Comparison of ENCODE assay signal across 25 cellular contexts in the genomic region with DNA sequence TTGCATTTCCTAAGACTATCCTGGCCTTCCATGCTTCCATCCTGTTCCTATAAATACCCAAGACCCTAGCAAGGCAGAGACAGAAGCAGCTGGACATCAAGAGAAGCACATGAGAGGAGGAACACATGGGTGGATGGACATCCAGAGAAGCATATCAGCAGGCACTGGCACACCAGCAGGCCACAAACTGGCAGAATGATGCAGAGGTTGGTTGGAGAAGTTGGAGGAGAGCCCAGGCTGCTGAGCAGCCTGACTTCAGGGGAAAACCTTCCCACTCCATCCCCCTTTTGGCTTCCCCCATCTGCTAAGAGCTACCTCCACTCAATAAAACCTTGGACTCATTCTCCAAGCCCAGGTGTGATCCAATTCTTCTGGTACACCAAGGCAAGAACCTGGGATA.
"Had no signal": no experiment of that assay in that cellular context is flagged by ENCODE, and none has a peak within 500 bp of the region (broad histone marks: within the 10 kb centered on the region; RNA-seq: fewer than 3 reads in every experiment).

No MANE protein-coding gene starts in this region.

- FAIRE-seq: small intestine, urothelium cell line had no signal

- H3K9ac ChIP-seq: neural progenitor cell, parathyroid adenoma had no signal

- H3K9me3 ChIP-seq: ovary, psoas muscle, right lobe of liver, sigmoid colon, stomach, thoracic aorta, thyroid gland, tibial nerve, upper lobe of left lung, vagina had no signal

- H3K27ac ChIP-seq: neural progenitor cell, ovary, parathyroid adenoma, psoas muscle, right lobe of liver, sigmoid colon, stomach, thoracic aorta, thyroid gland, tibial nerve, upper lobe of left lung, vagina had no signal

- H3K4me1 ChIP-seq: neural progenitor cell, parathyroid adenoma, psoas muscle, right lobe of liver, sigmoid colon, stomach, thyroid gland, tibial nerve, upper lobe of left lung, vagina had no signal

- H3K4me3 ChIP-seq: neural progenitor cell, ovary, psoas muscle, right lobe of liver, sigmoid colon, stomach, thoracic aorta, thyroid gland, tibial nerve, upper lobe of left lung, vagina had no signal

- H3K36me3 ChIP-seq: neural progenitor cell, ovary, right lobe of liver, sigmoid colon, stomach, thoracic aorta, thyroid gland, tibial nerve, upper lobe of left lung, vagina had no signal

- DNase-seq: naive thymus-derived CD8-positive, alpha-beta T cell; occipital lobe; ovary; posterior cingulate gyrus; psoas muscle; right cardiac atrium; right lobe of liver; sigmoid colon; small intestine; stimulated activated CD4-positive, alpha-beta T cell treated with anti-CD3 and anti-CD28 coated beads, Interleukin-15, amount 100 ng/mL, for 24 hours; stimulated activated CD4-positive, alpha-beta T cell treated with anti-CD3 and anti-CD28 coated beads, Interleukin-2, amount 100 ng/mL, for 24 hours; stimulated activated CD4-positive, alpha-beta T cell treated with anti-CD3 and anti-CD28 coated beads, Interleukin-2, amount 100 ng/mL, for 48 hours; stimulated activated CD4-positive, alpha-beta T cell treated with anti-CD3 and anti-CD28 coated beads, Interleukin-4, amount 100 ng/mL, for 24 hours; stimulated activated naive B cell treated with anti-CD40 and anti-IgM and Interleukin-4, amounts not matched to agents 10 μg/mL and 1 μg/mL and 100 μg/mL, for 72 hours; stimulated activated naive CD4-positive, alpha-beta T cell treated with Interleukin-2 at 50 U/mL for 16 hours; stomach; thyroid gland; trophoblast cell; upper lobe of left lung had no signal
